In the genomic region with DNA sequence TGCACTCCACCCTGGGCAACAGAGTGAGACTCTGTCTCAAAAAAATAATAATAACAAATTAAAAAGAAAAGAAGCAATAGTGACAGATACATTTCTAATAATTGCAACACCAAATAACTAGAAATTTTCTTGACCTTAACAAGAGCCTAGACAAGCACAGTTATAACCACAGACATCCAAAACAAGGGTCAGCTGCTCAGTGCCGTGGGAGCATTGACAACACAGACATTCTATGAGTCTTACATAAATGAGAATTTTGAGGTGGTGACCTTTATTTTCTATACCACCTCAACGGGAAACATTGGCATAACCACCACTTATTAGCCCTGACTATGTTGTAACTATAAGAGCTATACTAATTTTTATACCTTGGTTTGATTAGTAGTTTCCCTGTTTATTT, we compare ENCODE assay signal across 23 cellular contexts.
DNase-seq lines count a peak whose midpoint lies in the region; ATAC-seq, FAIRE-seq and TF ChIP-seq lines count a peak whose summit lies in the region.
"Had no signal": no experiment of that assay in that cellular context is flagged by ENCODE, and none has a peak within 500 bp of the region (broad histone marks: within the 10 kb centered on the region; RNA-seq: fewer than 3 reads in every experiment).

No MANE protein-coding gene starts in this region.

- TF ChIP-seq POLR2A in endothelial cell of umbilical vein (IDR thresholded peaks at IDR 0.05; ENCODE audit: low read depth, low read length) (no peak), gastrocnemius medialis (IDR thresholded peaks at IDR 0.05) (no peak)

- H3K4me1 ChIP-seq in endothelial cell of umbilical vein (ENCODE audit: control insufficient read depth, extremely low read depth, insufficient read depth, low read length) (peaks cover 25% of the 10 kb centered on the region), gastrocnemius medialis (peaks cover 20 to 21% of the 10 kb centered on the region in 2 donors)
- H3K4me1 ChIP-seq: parathyroid adenoma had no signal

- H3K9me1 ChIP-seq in endothelial cell of umbilical vein (replicated peaks; ENCODE audit: control insufficient read depth, extremely low read depth, insufficient read depth, low read length) = no peaks in the 10 kb centered on the region

- H4K20me1 ChIP-seq in endothelial cell of umbilical vein (replicated peaks; ENCODE audit: control insufficient read depth, extremely low read depth, insufficient read depth, low read length) = no peaks in the 10 kb centered on the region

- H3K4me3 ChIP-seq in HL-60 (replicated peaks; ENCODE audit: insufficient read depth, low read length) (no peak overlapping the region), endothelial cell of umbilical vein (replicated peaks in 1 of 3; ENCODE audit: insufficient read depth in 1 of 3, low read depth in 1 of 3, low read length in 3 of 3) (no peak overlapping the region), gastrocnemius medialis (no peak overlapping the region)
- H3K4me3 ChIP-seq: cardiac muscle cell, dorsolateral prefrontal cortex, gastroesophageal sphincter, SJSA1, skin epidermis had no signal

- H3K27ac ChIP-seq in HL-60 (replicated peaks) (peak overlapping the region; percentile 43), endothelial cell of umbilical vein (ENCODE audit: insufficient read depth, low read depth, low read length) (no peak overlapping the region), gastrocnemius medialis (peak overlapping the region; percentile 74 to 83 (median 82))
- H3K27ac ChIP-seq: cardiac muscle cell, dorsolateral prefrontal cortex, parathyroid adenoma, SJSA1, skin epidermis had no signal

- POLR2A ChIA-PET in endothelial cell of umbilical vein (lab: Charles Lee) = no interaction called here

- H3K27me3 Mint-ChIP-seq in CD14-positive monocyte (ENCODE audit: low read depth in 3 of 3) = peaks cover 2% of the 10 kb centered on the region in 3 donors

- DNase-seq in CD14-positive monocyte (ENCODE audit: low spot score) = no peak
- no peak for DNase-seq in HL-60 (ENCODE audit: low read depth in 1 of 2, low spot score in 1 of 2)
- no peak for DNase-seq in endothelial cell of umbilical vein (ENCODE audit: low read depth, low spot score)
- no peak for DNase-seq in gastrocnemius medialis
- no peak for DNase-seq in ureter (ENCODE audit: low spot score)
- DNase-seq in central memory CD4-positive, alpha-beta T cell = no peak
- DNase-seq: activated CD4-positive, alpha-beta memory T cell treated with anti-CD3 and anti-CD28 coated beads for 36 hours; activated gamma-delta T cell treated with Interleukin-2 at 50 U/mL for 16 hours; NCI-H146; stimulated activated CD4-positive, alpha-beta T cell treated with anti-CD3 and anti-CD28 coated beads, Interleukin-2, amount 100 ng/mL, for 48 hours; stimulated activated naive CD8-positive, alpha-beta T cell treated with anti-CD3 and anti-CD28 coated beads, Interleukin-15, Interleukin-2, amounts not matched to agents 100 U/mL and 50 U/mL, for 24 hours; T-helper 17 cell had no signal

- peak overlapping the region; percentile 29 for H3K4me2 ChIP-seq in endothelial cell of umbilical vein (ENCODE audit: insufficient read depth, low read length)

- H3K27ac Mint-ChIP-seq in CD14-positive monocyte = peak overlapping the region; percentile 74 to 93 (median 85)
- H3K27ac Mint-ChIP-seq: activated CD4-positive, alpha-beta memory T cell treated with anti-CD3 and anti-CD28 coated beads for 36 hours; HFFc6; natural killer cell treated with Interleukin-12 subunit alpha and Interleukin-12 subunit beta and Interleukin-15 and Interleukin-18, amount 100 ng/mL, for 72 hours; T-helper 17 cell; type B pancreatic cell had no signal

- H3K9me3 ChIP-seq in endothelial cell of umbilical vein (replicated peaks; ENCODE audit: control insufficient read depth, insufficient read depth, low read length) = no peaks in the 10 kb centered on the region
- H3K9me3 ChIP-seq in gastrocnemius medialis = no peaks in the 10 kb centered on the region
- H3K9me3 ChIP-seq: gastroesophageal sphincter, SJSA1 had no signal

- dilution Hi-C loops in endothelial cell of umbilical vein (cut with MboI; ENCODE audit: extremely low pct_ligation_motif_present, low sequenced_read_pairs) = no loop called here

- H3K27me3 ChIP-seq in HL-60 (ENCODE audit: insufficient read depth, poor library complexity, severe bottlenecking) (no peaks in the 10 kb centered on the region), endothelial cell of umbilical vein (ENCODE audit: control insufficient read depth in 2 of 2, insufficient read depth in 2 of 2, low read length in 2 of 2) (no peaks in the 10 kb centered on the region), gastrocnemius medialis (no peaks in the 10 kb centered on the region)
- H3K27me3 ChIP-seq: cardiac muscle cell, dorsolateral prefrontal cortex, gastroesophageal sphincter, SJSA1 had no signal

- H3K79me2 ChIP-seq in endothelial cell of umbilical vein (ENCODE audit: control insufficient read depth, insufficient read depth, low read length) = no peaks in the 10 kb centered on the region
- H3K79me2 ChIP-seq: parathyroid adenoma had no signal

- TF ChIP-seq CTCF in CD14-positive monocyte (IDR thresholded peaks at IDR 0.05) (no peak), HL-60 (IDR thresholded peaks at IDR 0.05; ENCODE audit: insufficient read depth, low read length) (no peak), endothelial cell of umbilical vein (IDR thresholded peaks at IDR 0.05; ENCODE audit: extremely low read depth in 1 of 2, insufficient read depth in 1 of 2, low read depth in 1 of 2, low read length in 2 of 2) (no peak), gastrocnemius medialis (IDR thresholded peaks at IDR 0.05 in 4 of 5, conservative IDR thresholded peaks at IDR 0.05 in 1 of 5) (no peak)

- H3K9ac ChIP-seq in endothelial cell of umbilical vein (replicated peaks; ENCODE audit: extremely low read depth, insufficient read depth, low read length) = no peak overlapping the region
- H3K9ac ChIP-seq: parathyroid adenoma had no signal

- H3K9me3 Mint-ChIP-seq in CD14-positive monocyte = peaks cover 0 to 8% (median 2%) of the 10 kb centered on the region in 7 donors

- H3K36me3 Mint-ChIP-seq in CD14-positive monocyte = peaks cover 0 to 2% of the 10 kb centered on the region in 2 donors
- H3K36me3 Mint-ChIP-seq: activated CD4-positive, alpha-beta memory T cell treated with anti-CD3 and anti-CD28 coated beads for 36 hours; type B pancreatic cell had no signal

- intact Hi-C loops in CD14-positive monocyte (cut with micrococcal nuclease) = no loop called here
- intact Hi-C loops in endothelial cell of umbilical vein (cut with micrococcal nuclease) = no loop called here
- intact Hi-C loops in gastrocnemius medialis (cut with DNase I; ENCODE audit: low total_unique reads) = loop anchor here (2.0 to 5.0 kb wide), 2 partner anchors 59 to 225 kb away; no protein-coding TSS in a partner anchor

- ATAC-seq in gastrocnemius medialis = peak in 1 of 2 donors; percentile 34
- ATAC-seq in GM21381 (IDR thresholded peaks at IDR 0.05; ENCODE audit: unreplicated experiment) = no peak
- ATAC-seq: HepG2; natural killer cell treated with Interleukin-12 subunit alpha and Interleukin-12 subunit beta and Interleukin-15 and Interleukin-18, amount 100 ng/mL, for 72 hours; stimulated activated naive CD8-positive, alpha-beta T cell treated with anti-CD3 and anti-CD28 coated beads, Interleukin-15, Interleukin-2, amounts not matched to agents 100 U/mL and 50 U/mL, for 24 hours; T-helper 17 cell had no signal

- no peak for FAIRE-seq in endothelial cell of umbilical vein (lab: Jason Lieb, UNC)
- FAIRE-seq: HepG2 had no signal

- H2AFZ ChIP-seq in endothelial cell of umbilical vein (ENCODE audit: low read depth, low read length) = no peak overlapping the region
- H2AFZ ChIP-seq: parathyroid adenoma had no signal

- no peak overlapping the region for H3K4me3 Mint-ChIP-seq in CD14-positive monocyte
- H3K4me3 Mint-ChIP-seq: activated CD4-positive, alpha-beta memory T cell treated with anti-CD3 and anti-CD28 coated beads for 36 hours; HFFc6; natural killer cell treated with Interleukin-12 subunit alpha and Interleukin-12 subunit beta and Interleukin-15 and Interleukin-18, amount 100 ng/mL, for 72 hours; T-helper 17 cell; type B pancreatic cell had no signal

- peaks cover 41% of the 10 kb centered on the region for H3K4me1 Mint-ChIP-seq in CD14-positive monocyte

- no TSS peak for BruUV-seq in endothelial cell of umbilical vein (replicated peaks; lab: Mats Ljungman, UMichigan)

- in situ Hi-C loops in gastrocnemius medialis (cut with MboI; ENCODE audit: low sequenced_read_pairs in 4 of 4) = no loop called here

- H3K36me3 ChIP-seq in endothelial cell of umbilical vein (ENCODE audit: control insufficient read depth in 2 of 2, extremely low read depth in 1 of 2, insufficient read depth in 2 of 2, low read length in 2 of 2) (no peaks in the 10 kb centered on the region), gastrocnemius medialis (no peaks in the 10 kb centered on the region)
- H3K36me3 ChIP-seq: cardiac muscle cell, gastroesophageal sphincter, SJSA1 had no signal

- CTCF ChIA-PET in endothelial cell of umbilical vein (lab: Charles Lee) = interaction anchor here (0.6 to 1.8 kb wide), 5 partner anchors 9 to 499 kb away, joined by 3 to 6 read pairs (median 3); no protein-coding TSS in a partner anchor

TF ChIP-seq in endothelial cell of umbilical vein, 7 proteins besides CTCF, POLR2A, EP300 and RAD21:
- TF ChIP-seq FOS (IDR thresholded peaks at IDR 0.05; ENCODE audit: borderline replicate concordance, insufficient read depth, low read length) (no peak), EZH2 (IDR thresholded peaks at IDR 0.05; ENCODE audit: borderline replicate concordance, low read depth, low read length, severe bottlenecking) (no peak), POLR2AphosphoS5 (IDR thresholded peaks at IDR 0.05; ENCODE audit: insufficient read depth, low read depth, low read length) (no peak), JUN (IDR thresholded peaks at IDR 0.05; ENCODE audit: borderline replicate concordance, insufficient read depth, insufficient read length, low read depth) (no peak)
